28 cellular contexts compared by ENCODE assay signal in genomic region chr5:27524515-27524914, GRCh38.
"Had no signal": no experiment of that assay in that cellular context is flagged by ENCODE, and none has a peak within 500 bp of the region (broad histone marks: within the 10 kb centered on the region; RNA-seq: fewer than 3 reads in every experiment).

No MANE protein-coding gene starts in this region.

- ATAC-seq: left cardiac atrium; left lung; lower lobe of right lung; natural killer cell; right lobe of liver; stimulated activated naive B cell treated with anti-CD40 and anti-IgM and Interleukin-4, amounts not matched to agents 10 μg/mL and 1 μg/mL and 100 μg/mL, for 72 hours; stimulated activated naive CD8-positive, alpha-beta T cell treated with anti-CD3 and anti-CD28 coated beads, Interleukin-15, Interleukin-2, amounts not matched to agents 100 U/mL and 50 U/mL, for 24 hours had no signal

- H3K27me3 ChIP-seq: hepatocyte, left lung, neural progenitor cell, neutrophil, right atrium auricular region, right lobe of liver, stomach, testis, thyroid gland, transverse colon, upper lobe of left lung, vagina had no signal

- H3K4me3 ChIP-seq: hepatocyte, left lung, lower lobe of right lung, neural progenitor cell, right atrium auricular region, right lobe of liver, stomach, thyroid gland, transverse colon, upper lobe of left lung, vagina had no signal

- H3K9me3 ChIP-seq: lower lobe of right lung, neutrophil, right lobe of liver, testis, thyroid gland, upper lobe of left lung, vagina had no signal

- H3K4me1 ChIP-seq: left lung, lower lobe of right lung, neural progenitor cell, right atrium auricular region, right lobe of liver, stomach, testis, thyroid gland, transverse colon, upper lobe of left lung, vagina had no signal

- H3K36me3 ChIP-seq: left lung, lower lobe of right lung, neural progenitor cell, neutrophil, right atrium auricular region, right lobe of liver, stomach, thyroid gland, transverse colon, upper lobe of left lung, vagina had no signal

- H3K27ac ChIP-seq: hepatocyte, left lung, lower lobe of right lung, neural progenitor cell, neutrophil, right atrium auricular region, right lobe of liver, stomach, testis, thyroid gland, transverse colon, upper lobe of left lung, vagina had no signal

- DNase-seq: islet precursor cell; kidney glomerular epithelial cell; left cardiac atrium; left lung; lower lobe of right lung; mammary epithelial cell; mesenchymal stem cell; naive B cell; natural killer cell; nephron progenitor cell; occipital lobe; right lobe of liver; stimulated activated CD4-positive, alpha-beta T cell treated with anti-CD3 and anti-CD28 coated beads, Interleukin-12 subunit alpha, Interleukin-12 subunit beta, amount 100 ng/mL, for 4 hours; stimulated activated CD4-positive, alpha-beta T cell treated with anti-CD3 and anti-CD28 coated beads, Interleukin-15, amount 100 ng/mL, for 24 hours; stimulated activated CD4-positive, alpha-beta T cell treated with anti-CD3 and anti-CD28 coated beads, Interleukin-2, amount 100 ng/mL, for 24 hours; stimulated activated CD4-positive, alpha-beta T cell treated with anti-CD3 and anti-CD28 coated beads, Interleukin-4, amount 100 ng/mL, for 1 hour; stimulated activated naive B cell treated with anti-CD40 and anti-IgM and Interleukin-4, amounts not matched to agents 10 μg/mL and 1 μg/mL and 100 μg/mL, for 72 hours; stimulated activated naive CD8-positive, alpha-beta T cell treated with anti-CD3 and anti-CD28 coated beads, Interleukin-15, Interleukin-2, amounts not matched to agents 100 U/mL and 50 U/mL, for 24 hours; stomach; testis; thyroid gland; transverse colon; upper lobe of left lung had no signal
